In genomic region chr13:80361883-80362327, GRCh38 we compare ENCODE assay signal across 8 cellular contexts. TPM values are rescaled to one million over a fixed set of nuclear protein-coding genes. Genes with fewer than 3 reads are reported as not detected.
DNase-seq lines count a peak whose midpoint lies in the region; ATAC-seq and TF ChIP-seq lines count a peak whose summit lies in the region.

No MANE protein-coding gene starts in this region.

- no peaks in the 10 kb centered on the region for H3K9me3 ChIP-seq in HCT116 (ENCODE audit: control insufficient read depth in 1 of 2, insufficient read depth in 1 of 2, low read depth in 1 of 2, low read length in 2 of 2)
- no peaks in the 10 kb centered on the region for H3K9me3 ChIP-seq in upper lobe of right lung
- H3K9me3 ChIP-seq in GM23248 (ENCODE audit: low read depth) = no peaks in the 10 kb centered on the region

- TF ChIP-seq CTCF in HCT116 (IDR thresholded peaks at IDR 0.05 in 2 of 3, conservative IDR thresholded peaks at IDR 0.05 in 1 of 3; ENCODE audit: borderline replicate concordance in 1 of 3, insufficient read depth in 1 of 3, low read depth in 2 of 3, low read length in 2 of 3) (peak in 1 of 3 experiments; percentile 10; a peak in 1 of 6 replicates), glutamatergic neuron (IDR thresholded peaks at IDR 0.05; ENCODE audit: partially characterized antibody, unreplicated experiment) (no peak), upper lobe of right lung (IDR thresholded peaks at IDR 0.05) (no peak)

- no peaks in the 10 kb centered on the region for H3K9me3 Mint-ChIP-seq in glutamatergic neuron (ENCODE audit: unreplicated experiment)

- RAD21 ChIA-PET in HCT116 (lab: Charles Lee; ENCODE audit: low non-redundant PET in 1 of 2, low total read pairs in 2 of 2, uncharacterized antibody in 2 of 2, unreplicated experiment in 2 of 2) = no interaction called here

- H4K20me1 ChIP-seq in HCT116 (ENCODE audit: insufficient read depth) (no peaks in the 10 kb centered on the region), GM23248 (ENCODE audit: insufficient read depth) (no peaks in the 10 kb centered on the region)

- POLR2A ChIA-PET in HCT116 (lab: Charles Lee) = no interaction called here

- H3F3A ChIP-seq in GM23248 (ENCODE audit: insufficient read depth) = no peaks in the 10 kb centered on the region

- H3K27me3 ChIP-seq in HCT116 (ENCODE audit: insufficient read depth, low read length) (no peaks in the 10 kb centered on the region), upper lobe of right lung (no peaks in the 10 kb centered on the region), GM23248 (replicated peaks; ENCODE audit: insufficient read depth) (no peaks in the 10 kb centered on the region)

- no peaks in the 10 kb centered on the region for H3K36me3 ChIP-seq in HCT116 (ENCODE audit: control insufficient read depth in 1 of 2, insufficient read depth in 2 of 2, low read length in 2 of 2)
- H3K36me3 ChIP-seq in upper lobe of right lung = no peaks in the 10 kb centered on the region
- no peaks in the 10 kb centered on the region for H3K36me3 ChIP-seq in GM23248 (ENCODE audit: low read depth)

- H3K27ac ChIP-seq in HCT116 (ENCODE audit: low read depth, low read length) = no peak overlapping the region
- H3K27ac ChIP-seq in upper lobe of right lung = no peak overlapping the region
- H3K27ac ChIP-seq in GM23248 = no peak overlapping the region

- H3K4me3 ChIP-seq in HCT116 (replicated peaks in 1 of 2; ENCODE audit: low read depth in 1 of 2, low read length in 2 of 2) (no peak overlapping the region), upper lobe of right lung (no peak overlapping the region), GM23248 (no peak overlapping the region)

- no peak for TF ChIP-seq POLR2A in HCT116 (IDR thresholded peaks at IDR 0.05; ENCODE audit: borderline replicate concordance, extremely low read depth, insufficient read depth, insufficient read length)

- H3K36me3 Mint-ChIP-seq in glutamatergic neuron (ENCODE audit: unreplicated experiment) = no peaks in the 10 kb centered on the region

- intact Hi-C loops in HCT116 (cut with micrococcal nuclease) (loop anchor here (5.0 kb wide), 1 partner anchor 685 kb away; no protein-coding TSS in a partner anchor), upper lobe of right lung (cut with DNase I) (no loop called here)

- H3K4me2 ChIP-seq in HCT116 (ENCODE audit: low read length) (no peak overlapping the region), GM23248 (ENCODE audit: unreplicated experiment) (no peak overlapping the region)

- H3K9ac ChIP-seq in HCT116 (ENCODE audit: low read length) (no peak overlapping the region), GM23248 (no peak overlapping the region)

- H3K9me2 ChIP-seq in HCT116 (ENCODE audit: insufficient read depth) (no peaks in the 10 kb centered on the region), GM23248 (ENCODE audit: insufficient read depth) (no peaks in the 10 kb centered on the region)

- no peaks in the 10 kb centered on the region; a peak in 1 of 4 replicates for H3K4me1 ChIP-seq in HCT116 (ENCODE audit: control insufficient read depth in 1 of 2, insufficient read depth in 2 of 2, low read length in 2 of 2)
- no peaks in the 10 kb centered on the region for H3K4me1 ChIP-seq in upper lobe of right lung
- peaks cover 5% of the 10 kb centered on the region; the same call in 1 of the 2 replicates for H3K4me1 ChIP-seq in GM23248 (ENCODE audit: insufficient read depth)

- CTCF ChIA-PET in HCT116 (lab: Charles Lee) = no interaction called here

- H3K4me3 Mint-ChIP-seq in glutamatergic neuron (ENCODE audit: unreplicated experiment) = no peak overlapping the region

- H3K27me3 Mint-ChIP-seq in glutamatergic neuron (ENCODE audit: unreplicated experiment) = no peaks in the 10 kb centered on the region

- no TSS peak for BruUV-seq in HCT116 (replicated peaks; lab: Mats Ljungman, UMichigan)

- peaks cover 17% of the 10 kb centered on the region for H3K4me1 Mint-ChIP-seq in glutamatergic neuron (ENCODE audit: low read depth, unreplicated experiment)

- DNase-seq in HCT116 (ENCODE audit: low read depth, low spot score) (no peak), NCI-H345 (lab: John Stamatoyannopoulos, UW) (peak; percentile 12), glutamatergic neuron (no peak), upper lobe of right lung (no peak), NK-92 (lab: John Stamatoyannopoulos, UW; ENCODE audit: unreplicated experiment) (no peak), NCI-H1694 (lab: John Stamatoyannopoulos, UW) (no peak), GM23248 (no peak)

- H2AFZ ChIP-seq in HCT116 (ENCODE audit: low read depth, low read length, poor library complexity, severe bottlenecking) = peak overlapping the region; percentile 54
- H2AFZ ChIP-seq in GM23248 = no peak overlapping the region

- H3K27ac Mint-ChIP-seq in glutamatergic neuron (ENCODE audit: unreplicated experiment) = peak overlapping the region; percentile 48

- no peak; the same call in 1 of the 2 replicates for TF ChIP-seq RAD21 in HCT116 (IDR thresholded peaks at IDR 0.05; ENCODE audit: low read depth)

- ATAC-seq in GM18520 (IDR thresholded peaks at IDR 0.05; ENCODE audit: unreplicated experiment) (peak; percentile 93), HCT116 (peak; percentile 81), upper lobe of right lung (peak; percentile 76)

- H3K79me2 ChIP-seq in HCT116 (ENCODE audit: insufficient read depth, low read length) = no peaks in the 10 kb centered on the region
- H3K79me2 ChIP-seq in GM23248 (ENCODE audit: insufficient read depth) = no peaks in the 10 kb centered on the region

- in situ Hi-C loops in GM23248 (cut with MboI) = loop anchor here (10.0 to 25.0 kb wide), 2 partner anchors 587 to 950 kb away; partner anchors contain the start of gene RBM26

- WGBS in GM23248 (ENCODE audit: low coverage in 1 of 2, low lambda C conversion rate in 2 of 2, missing lambda C conversion rate in 2 of 2), 2 experiments = 97 to 100% methylated on average over 2 of the region's 2 CpGs

TF ChIP-seq in HCT116, 20 proteins besides CTCF, POLR2A, EP300 and RAD21:
- no peak for TF ChIP-seq FOSL1 (IDR thresholded peaks at IDR 0.05; ENCODE audit: low read depth)
- no peak for TF ChIP-seq EZH2phosphoT487 (IDR thresholded peaks at IDR 0.05; ENCODE audit: borderline replicate concordance)
- no peak for TF ChIP-seq EGR1 (IDR thresholded peaks at IDR 0.05; ENCODE audit: low read depth)
- no peak for TF ChIP-seq ATF3 (IDR thresholded peaks at IDR 0.05)

RNA-seq across cellular contexts. Expression of gene SPRY2, which starts 21.0 kb away (rescaled TPM):
- total RNA-seq in HCT116 (2021; ENCODE audit: unreplicated experiment) (7.2 TPM), glutamatergic neuron (ENCODE audit: unreplicated experiment) (29.3 TPM), upper lobe of right lung (55.3 TPM)
- polyA plus RNA-seq in HCT116 (2012) = 6.4 and 6.9 TPM in 2 replicates
- 11.6 and 22.3 TPM in 2 replicates for total RNA-seq in GM23248 (2014; rRNA removed; shearing (Covaris generic))
- 11.8 and 12.5 TPM in 2 replicates for polyA plus RNA-seq in GM23248 (2016; fragmentation: Nextera tagmentation; extraction: Ambion mirVana)
